Comparison of ENCODE assay signal across 8 cellular contexts in genomic region chr2:209960676-209961630, GRCh38. TPM values are rescaled to one million over a fixed set of nuclear protein-coding genes. Genes with fewer than 3 reads are reported as not detected.
DNase-seq lines count a peak whose midpoint lies in the region; ATAC-seq and TF ChIP-seq lines count a peak whose summit lies in the region.

No MANE protein-coding gene starts in this region.

- TF ChIP-seq EP300 in transverse colon (IDR thresholded peaks at IDR 0.05; ENCODE audit: low read depth): no peak

- H3K9me3 ChIP-seq in WERI-Rb-1 (ENCODE audit: severe bottlenecking) (no peaks in the 10 kb centered on the region), transverse colon (no peaks in the 10 kb centered on the region)

- no peak for TF ChIP-seq POLR2A in transverse colon (IDR thresholded peaks at IDR 0.05)

- DNase-seq in CD1c-positive myeloid dendritic cell (ENCODE audit: extremely low spot score) (peak; percentile 54), NCI-H2029 treated with DMSO at 0.1 percent for 48 hours (lab: John Stamatoyannopoulos, UW) (peak; percentile 62), WERI-Rb-1 (peak; percentile 54), epithelial cell of esophagus (ENCODE audit: low read depth) (peak; percentile 75), mucosa of gallbladder (ENCODE audit: low spot score) (peak; percentile 38), transverse colon (peak; percentile 32)

- H3K36me3 ChIP-seq in WERI-Rb-1 (no peaks in the 10 kb centered on the region), transverse colon (no peaks in the 10 kb centered on the region)

- H3K4me1 ChIP-seq in transverse colon: peaks cover 0 to 4% (median 0%) of the 10 kb centered on the region in 4 donors

- peak; percentile 63 for TF ChIP-seq CTCF in WERI-Rb-1 (IDR thresholded peaks at IDR 0.05; ENCODE audit: low read depth, low read length)
- TF ChIP-seq CTCF in epithelial cell of esophagus (IDR thresholded peaks at IDR 0.05; ENCODE audit: insufficient read depth, low read depth, low read length, missing control alignments): peak; percentile 79
- TF ChIP-seq CTCF in transverse colon (IDR thresholded peaks at IDR 0.05): peak in 4 of 5 experiments; percentile 28 to 56 (median 53)

- no peak overlapping the region for H3K4me3 ChIP-seq in WERI-Rb-1 (ENCODE audit: low read depth, low read length)
- no peak overlapping the region for H3K4me3 ChIP-seq in epithelial cell of esophagus (ENCODE audit: low read length)
- H3K4me3 ChIP-seq in transverse colon: no peak overlapping the region

- in situ Hi-C loops in transverse colon (cut with MboI; ENCODE audit: low pct_ligation_motif_present in 1 of 4, low pct_unique_long_range_greater_than_20kb in 1 of 4, low sequenced_read_pairs in 3 of 4): no loop called here

- WGBS in transverse colon (ENCODE audit: low coverage in 1 of 2), 2 donors: 27 to 37% methylated on average over 4 of the region's 4 CpGs

- H3K27me3 ChIP-seq in WERI-Rb-1 (ENCODE audit: insufficient read depth, low read depth, severe bottlenecking) (no peaks in the 10 kb centered on the region), transverse colon (no peaks in the 10 kb centered on the region)

- intact Hi-C loops in transverse colon (cut with DNase I; ENCODE audit: low total_unique reads): no loop called here

- H3K27ac ChIP-seq in WERI-Rb-1: no peak overlapping the region
- H3K27ac ChIP-seq in transverse colon: no peak overlapping the region

- ATAC-seq in GM18873 (IDR thresholded peaks at IDR 0.05; ENCODE audit: low FRiP score, unreplicated experiment) (peak; percentile 88), HG03060 (IDR thresholded peaks at IDR 0.05; ENCODE audit: low read depth, unreplicated experiment) (peak; percentile 95)

RNA-seq across cellular contexts. Expression of gene RPE, which starts 41.5 kb away (rescaled TPM):
- total RNA-seq in mucosa of gallbladder (53.1 TPM), transverse colon (10 to 100 TPM; 13.1 to 50.0 (median 30.1) TPM)
